In the genomic region with DNA sequence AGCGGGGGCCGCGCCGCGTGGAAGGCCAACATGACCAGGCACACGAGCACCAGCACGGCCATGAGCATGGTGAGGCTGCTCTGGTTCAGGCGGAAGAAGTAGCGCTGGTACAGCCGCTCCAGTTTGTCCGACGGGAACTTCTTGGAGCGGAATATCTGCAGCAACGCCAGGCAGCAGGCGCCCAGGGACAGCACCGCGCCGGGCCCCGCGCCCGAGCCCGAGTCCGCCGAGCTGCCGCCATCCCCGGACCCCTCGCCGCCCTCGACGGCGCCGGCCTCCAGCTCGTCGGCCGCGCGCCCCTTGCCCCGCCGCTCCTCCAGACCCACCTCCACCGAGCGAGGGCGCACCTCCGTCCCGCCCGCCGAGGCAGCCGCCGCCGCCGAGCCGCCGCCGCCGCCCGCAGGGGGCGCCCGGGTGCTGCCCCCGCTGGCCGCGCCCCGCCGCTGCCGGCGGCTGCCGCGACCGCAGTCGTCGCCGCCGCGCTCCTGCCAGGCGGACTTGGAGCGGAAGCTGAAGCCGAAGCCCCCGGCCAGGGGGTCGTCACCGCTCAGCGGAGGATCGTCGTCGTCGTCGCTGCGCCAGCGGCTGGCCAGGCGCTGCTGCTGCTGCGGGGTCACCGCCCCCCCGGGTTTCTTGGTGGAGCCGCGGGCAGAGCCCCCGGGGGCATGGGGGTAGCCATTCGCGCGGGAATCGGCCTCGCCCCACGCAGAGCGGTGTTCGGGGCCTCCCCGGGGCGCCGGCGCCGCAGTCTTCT, we compare ENCODE assay signal across 9 cellular contexts. TPM values are rescaled to one million over a fixed set of nuclear protein-coding genes. Genes with fewer than 3 reads are reported as not detected.
DNase-seq lines count a peak whose midpoint lies in the region; ATAC-seq, FAIRE-seq and TF ChIP-seq lines count a peak whose summit lies in the region.
"Had no signal": no experiment of that assay in that cellular context is flagged by ENCODE, and none has a peak within 500 bp of the region (broad histone marks: within the 10 kb centered on the region; RNA-seq: fewer than 3 reads in every experiment).

No MANE protein-coding gene starts in this region.

- H3K4me3 ChIP-seq in right atrium auricular region (peak overlapping the region; percentile 46 to 75), small intestine (ENCODE audit: low read depth in 1 of 2, low read length in 2 of 2) (peak overlapping the region; percentile 19 to 57)

- no peak overlapping the region for H3K4me3 Mint-ChIP-seq in activated T-cell treated with anti-CD3 and anti-CD28 coated beads, Interleukin-2, amount 50 U/mL, for 24 hours

- peaks cover 0 to 32% of the 10 kb centered on the region in 2 donors for H3K4me1 ChIP-seq in right atrium auricular region
- no peaks in the 10 kb centered on the region for H3K4me1 ChIP-seq in small intestine (ENCODE audit: control insufficient read depth in 2 of 2, insufficient read depth in 1 of 2, low read depth in 1 of 2, low read length in 1 of 2)

- H3K9me3 Mint-ChIP-seq in activated T-cell treated with anti-CD3 and anti-CD28 coated beads, Interleukin-2, amount 50 U/mL, for 24 hours: no peaks in the 10 kb centered on the region

- H3K9me3 ChIP-seq in right atrium auricular region: no peaks in the 10 kb centered on the region
- H3K9me3 ChIP-seq in small intestine (ENCODE audit: control insufficient read depth, low read depth): no peaks in the 10 kb centered on the region

- peaks cover 1% of the 10 kb centered on the region for H3K4me1 Mint-ChIP-seq in activated T-cell treated with anti-CD3 and anti-CD28 coated beads, Interleukin-2, amount 50 U/mL, for 24 hours (ENCODE audit: low read depth)

- ATAC-seq in GM21360 (IDR thresholded peaks at IDR 0.05; ENCODE audit: unreplicated experiment) (no peak), HG03442 (IDR thresholded peaks at IDR 0.05; ENCODE audit: unreplicated experiment) (no peak)

- H3K36me3 ChIP-seq in right atrium auricular region (no peaks in the 10 kb centered on the region), small intestine (ENCODE audit: control insufficient read depth in 2 of 2, insufficient read depth in 2 of 2, low read length in 2 of 2) (no peaks in the 10 kb centered on the region)

- no peaks in the 10 kb centered on the region for H3K36me3 Mint-ChIP-seq in activated T-cell treated with anti-CD3 and anti-CD28 coated beads, Interleukin-2, amount 50 U/mL, for 24 hours (ENCODE audit: low read depth)

- 15 to 24% (median 22%) methylated on average over 63 to 106 of the region's 106 CpGs for WGBS in small intestine, 3 donors

- DNase-seq in activated gamma-delta T cell treated with Interleukin-2 at 50 U/mL for 16 hours (peak; percentile 18), activated gamma-delta T cell (lab: John Stamatoyannopoulos, UW) (no peak), right atrium auricular region (ENCODE audit: low spot score) (no peak), small intestine (peak; percentile 17), NCI-H1436 treated with DMSO at 0.1 percent for 48 hours (lab: John Stamatoyannopoulos, UW) (no peak)
- DNase-seq in activated T-cell treated with anti-CD3 and anti-CD28 coated beads, Interleukin-2, amount 50 U/mL, for 24 hours: peak; percentile 69

- peak overlapping the region; percentile 93 to 97 for H3K27ac ChIP-seq in right atrium auricular region
- H3K27ac ChIP-seq in small intestine (ENCODE audit: low read depth in 1 of 2, low read length in 1 of 2): peak overlapping the region in 1 of 2 donors; percentile 48

- peaks cover 67% of the 10 kb centered on the region for H3K27me3 Mint-ChIP-seq in activated T-cell treated with anti-CD3 and anti-CD28 coated beads, Interleukin-2, amount 50 U/mL, for 24 hours

- peak; percentile 28 to 31 for TF ChIP-seq CTCF in right atrium auricular region (IDR thresholded peaks at IDR 0.05)

- FAIRE-seq in small intestine (lab: Jason Lieb, UNC): no peak
- FAIRE-seq: G401.6 had no signal

- H3K27ac Mint-ChIP-seq in activated T-cell treated with anti-CD3 and anti-CD28 coated beads, Interleukin-2, amount 50 U/mL, for 24 hours: no peak overlapping the region

- no peaks in the 10 kb centered on the region for H3K27me3 ChIP-seq in right atrium auricular region
- peaks cover 16 to 26% of the 10 kb centered on the region in 2 donors for H3K27me3 ChIP-seq in small intestine (ENCODE audit: control insufficient read depth in 2 of 2, insufficient read depth in 2 of 2, low read length in 2 of 2)

RNA-seq across cellular contexts. Expression of a gene that starts 1.0 kb away (rescaled TPM):
- 100 to 1,000 TPM; 105 to 163 TPM for total RNA-seq in right atrium auricular region
- 1 to 10 TPM in 2 of 3 donors, under 1 TPM in 1; 0.67 to 6.9 (median 3.2) TPM for polyA plus RNA-seq in small intestine

Comparison
In these comparisons a context has a peak if more than half of its experiments do, and no peak if none do; other contexts are left out.
1. DNase-seq: peak in activated gamma-delta T cell treated with Interleukin-2 at 50 U/mL for 16 hours (single experiment), activated T-cell treated with anti-CD3 and anti-CD28 coated beads, Interleukin-2, amount 50 U/mL, for 24 hours (single experiment) and small intestine (single experiment); none in activated gamma-delta T cell (single experiment), right atrium auricular region (single experiment) and NCI-H1436 treated with DMSO at 0.1 percent for 48 hours (single experiment).